Comparison of ENCODE assay signal across 1 cellular context in genomic region chr6:138258197-138258596, GRCh38.
TF ChIP-seq lines count a peak whose summit lies in the region.

No MANE protein-coding gene starts in this region.

TF ChIP-seq in HepG2, 621 proteins besides CTCF, POLR2A, EP300 and RAD21 (continued from another document):
- TF ChIP-seq, protein P1, sequence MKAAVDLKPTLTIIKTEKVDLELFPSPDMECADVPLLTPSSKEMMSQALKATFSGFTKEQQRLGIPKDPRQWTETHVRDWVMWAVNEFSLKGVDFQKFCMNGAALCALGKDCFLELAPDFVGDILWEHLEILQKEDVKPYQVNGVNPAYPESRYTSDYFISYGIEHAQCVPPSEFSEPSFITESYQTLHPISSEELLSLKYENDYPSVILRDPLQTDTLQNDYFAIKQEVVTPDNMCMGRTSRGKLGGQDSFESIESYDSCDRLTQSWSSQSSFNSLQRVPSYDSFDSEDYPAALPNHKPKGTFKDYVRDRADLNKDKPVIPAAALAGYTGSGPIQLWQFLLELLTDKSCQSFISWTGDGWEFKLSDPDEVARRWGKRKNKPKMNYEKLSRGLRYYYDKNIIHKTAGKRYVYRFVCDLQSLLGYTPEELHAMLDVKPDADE (CRISPR knock-in tag; IDR thresholded peaks at IDR 0.05) = no peak
- TF ChIP-seq BCL6 (CRISPR knock-in tag; IDR thresholded peaks at IDR 0.05) (no peak), ZNF484 (CRISPR knock-in tag; IDR thresholded peaks at IDR 0.05; ENCODE audit: borderline replicate concordance, low read depth) (no peak), SP4 (CRISPR knock-in tag; IDR thresholded peaks at IDR 0.05) (no peak), ZNF678 (CRISPR knock-in tag; IDR thresholded peaks at IDR 0.05) (no peak), KDM2A (CRISPR knock-in tag; IDR thresholded peaks at IDR 0.05; ENCODE audit: borderline replicate concordance, low read depth) (no peak), ZBTB7B (CRISPR knock-in tag; IDR thresholded peaks at IDR 0.05) (no peak), PPARG (CRISPR knock-in tag; conservative IDR thresholded peaks at IDR 0.05) (no peak), KLF9 (CRISPR knock-in tag; IDR thresholded peaks at IDR 0.05; ENCODE audit: low read depth) (0 out of 2 replicates have a peak, but pooled peaks have one; percentile 10), NR2F6 (IDR thresholded peaks at IDR 0.05) (no peak), NR2F6 (CRISPR knock-in tag; IDR thresholded peaks at IDR 0.05) (no peak), IKZF1 (IDR thresholded peaks at IDR 0.05) (no peak), ZNF180 (CRISPR knock-in tag; IDR thresholded peaks at IDR 0.05; ENCODE audit: borderline replicate concordance, low read depth) (no peak), ZKSCAN1 (IDR thresholded peaks at IDR 0.05; ENCODE audit: low read length) (no peak), ELF4 (CRISPR knock-in tag; IDR thresholded peaks at IDR 0.05; ENCODE audit: borderline replicate concordance) (no peak), ZNF629 (CRISPR knock-in tag; conservative IDR thresholded peaks at IDR 0.05) (peak; percentile 98), NCOA1 (CRISPR knock-in tag; IDR thresholded peaks at IDR 0.05) (no peak), RFX5 (IDR thresholded peaks at IDR 0.05; ENCODE audit: low read depth, low read length) (no peak), ZNF136 (CRISPR knock-in tag; IDR thresholded peaks at IDR 0.05; ENCODE audit: low read depth) (peak; percentile 38; the same call in 1 of the 2 replicates), MATR3 (CRISPR knock-in tag; IDR thresholded peaks at IDR 0.05) (no peak), ERF (CRISPR knock-in tag; IDR thresholded peaks at IDR 0.05) (no peak), XRCC5 (optimal IDR thresholded peaks at IDR 0.05; ENCODE audit: low read length) (no peak), ZNF143 (CRISPR knock-in tag; IDR thresholded peaks at IDR 0.05) (no peak), ZNF75D (CRISPR knock-in tag; IDR thresholded peaks at IDR 0.05; ENCODE audit: borderline replicate concordance) (no peak), ZNF24 (IDR thresholded peaks at IDR 0.05) (no peak), ZNF280D (CRISPR knock-in tag; IDR thresholded peaks at IDR 0.05) (0 out of 2 replicates have a peak, but pooled peaks have one; percentile 15), ZNF546 (CRISPR knock-in tag; conservative IDR thresholded peaks at IDR 0.05) (no peak), ZNF10 (CRISPR knock-in tag; IDR thresholded peaks at IDR 0.05; ENCODE audit: borderline replicate concordance, low read depth) (no peak), ZFP36 (IDR thresholded peaks at IDR 0.05; ENCODE audit: borderline replicate concordance, low read depth, low read length, partially characterized antibody) (no peak), JARID2 (CRISPR knock-in tag; IDR thresholded peaks at IDR 0.05; ENCODE audit: insufficient replicate concordance) (no peak), GRHL1 (CRISPR knock-in tag; conservative IDR thresholded peaks at IDR 0.05) (no peak), CHD4 (IDR thresholded peaks at IDR 0.05; ENCODE audit: borderline replicate concordance, low read length) (peak; percentile 85; the same call in 1 of the 2 replicates), NFE2L2 (IDR thresholded peaks at IDR 0.05; ENCODE audit: low read length) (no peak)
- TF ChIP-seq, protein P2, sequence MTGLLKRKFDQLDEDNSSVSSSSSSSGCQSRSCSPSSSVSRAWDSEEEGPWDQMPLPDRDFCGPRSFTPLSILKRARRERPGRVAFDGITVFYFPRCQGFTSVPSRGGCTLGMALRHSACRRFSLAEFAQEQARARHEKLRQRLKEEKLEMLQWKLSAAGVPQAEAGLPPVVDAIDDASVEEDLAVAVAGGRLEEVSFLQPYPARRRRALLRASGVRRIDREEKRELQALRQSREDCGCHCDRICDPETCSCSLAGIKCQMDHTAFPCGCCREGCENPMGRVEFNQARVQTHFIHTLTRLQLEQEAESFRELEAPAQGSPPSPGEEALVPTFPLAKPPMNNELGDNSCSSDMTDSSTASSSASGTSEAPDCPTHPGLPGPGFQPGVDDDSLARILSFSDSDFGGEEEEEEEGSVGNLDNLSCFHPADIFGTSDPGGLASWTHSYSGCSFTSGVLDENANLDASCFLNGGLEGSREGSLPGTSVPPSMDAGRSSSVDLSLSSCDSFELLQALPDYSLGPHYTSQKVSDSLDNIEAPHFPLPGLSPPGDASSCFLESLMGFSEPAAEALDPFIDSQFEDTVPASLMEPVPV (CRISPR knock-in tag; IDR thresholded peaks at IDR 0.05) = no peak
- TF ChIP-seq, protein P3, sequence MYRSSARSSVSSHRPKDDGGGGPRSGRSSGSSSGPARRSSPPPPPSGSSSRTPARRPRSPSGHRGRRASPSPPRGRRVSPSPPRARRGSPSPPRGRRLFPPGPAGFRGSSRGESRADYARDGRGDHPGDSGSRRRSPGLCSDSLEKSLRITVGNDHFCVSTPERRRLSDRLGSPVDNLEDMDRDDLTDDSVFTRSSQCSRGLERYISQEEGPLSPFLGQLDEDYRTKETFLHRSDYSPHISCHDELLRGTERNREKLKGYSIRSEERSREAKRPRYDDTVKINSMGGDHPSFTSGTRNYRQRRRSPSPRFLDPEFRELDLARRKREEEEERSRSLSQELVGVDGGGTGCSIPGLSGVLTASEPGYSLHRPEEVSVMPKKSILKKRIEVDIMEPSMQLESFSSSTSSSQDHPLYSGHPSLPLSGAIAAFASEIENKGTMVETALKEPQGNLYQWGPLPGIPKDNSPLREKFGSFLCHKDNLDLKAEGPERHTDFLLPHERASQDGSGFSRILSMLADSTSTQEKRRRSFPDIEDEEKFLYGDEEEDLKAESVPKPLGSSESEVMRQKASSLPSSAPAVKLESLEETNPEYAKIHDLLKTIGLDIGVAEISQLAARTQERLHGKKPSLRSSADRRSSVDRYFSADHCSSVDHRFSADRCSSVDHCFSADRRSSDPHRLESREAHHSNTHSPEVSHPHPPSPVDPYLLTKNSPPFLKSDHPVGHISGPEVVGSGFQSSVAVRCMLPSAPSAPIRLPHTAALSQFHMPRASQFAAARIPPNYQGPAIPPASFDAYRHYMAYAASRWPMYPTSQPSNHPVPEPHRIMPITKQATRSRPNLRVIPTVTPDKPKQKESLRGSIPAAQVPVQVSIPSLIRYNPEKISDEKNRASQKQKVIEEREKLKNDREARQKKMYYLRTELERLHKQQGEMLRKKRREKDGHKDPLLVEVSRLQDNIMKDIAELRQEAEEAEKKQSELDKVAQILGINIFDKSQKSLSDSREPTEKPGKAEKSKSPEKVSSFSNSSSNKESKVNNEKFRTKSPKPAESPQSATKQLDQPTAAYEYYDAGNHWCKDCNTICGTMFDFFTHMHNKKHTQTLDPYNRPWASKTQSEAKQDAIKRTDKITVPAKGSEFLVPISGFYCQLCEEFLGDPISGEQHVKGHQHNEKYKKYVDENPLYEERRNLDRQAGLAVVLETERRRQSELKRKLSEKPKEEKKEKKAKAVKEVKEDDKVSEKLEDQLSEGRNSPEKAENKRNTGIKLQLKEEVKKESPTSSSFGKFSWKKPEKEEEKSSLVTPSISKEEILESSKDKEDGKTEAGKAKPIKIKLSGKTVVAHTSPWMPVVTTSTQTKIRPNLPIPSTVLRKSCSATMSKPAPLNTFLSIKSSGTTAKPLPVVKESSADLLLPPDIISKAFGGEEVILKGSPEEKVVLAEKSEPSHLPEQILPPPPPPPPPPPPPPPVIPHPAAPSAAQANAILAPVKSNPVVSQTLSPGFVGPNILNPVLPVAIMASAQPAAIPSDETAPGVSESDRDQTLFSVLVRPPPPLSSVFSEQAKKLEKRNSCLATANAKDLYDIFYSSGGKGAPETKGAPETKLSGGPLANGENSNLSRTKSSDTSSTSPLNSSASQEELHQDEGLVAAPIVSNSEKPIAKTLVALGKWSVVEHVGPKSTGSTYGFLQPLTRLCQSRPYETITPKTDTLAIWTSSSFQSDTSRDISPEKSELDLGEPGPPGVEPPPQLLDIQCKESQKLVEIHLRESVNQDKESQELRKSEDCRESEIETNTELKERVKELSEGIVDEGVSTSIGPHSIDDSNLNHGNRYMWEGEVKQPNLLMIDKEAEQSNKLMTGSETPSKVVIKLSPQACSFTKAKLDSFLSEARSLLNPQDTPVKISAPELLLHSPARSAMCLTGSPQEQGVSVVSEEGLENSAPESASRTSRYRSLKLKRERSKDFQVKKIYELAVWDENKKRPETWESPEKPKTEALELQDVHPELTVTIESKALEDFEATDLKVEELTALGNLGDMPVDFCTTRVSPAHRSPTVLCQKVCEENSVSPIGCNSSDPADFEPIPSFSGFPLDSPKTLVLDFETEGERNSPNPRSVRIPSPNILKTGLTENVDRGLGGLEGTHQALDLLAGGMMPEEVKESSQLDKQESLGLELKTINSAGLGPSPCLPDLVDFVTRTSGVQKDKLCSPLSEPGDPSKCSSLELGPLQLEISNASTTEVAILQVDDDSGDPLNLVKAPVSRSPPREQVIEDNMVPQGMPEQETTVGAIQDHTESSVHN (CRISPR knock-in tag; IDR thresholded peaks at IDR 0.05) = no peak
- TF ChIP-seq, protein P4, sequence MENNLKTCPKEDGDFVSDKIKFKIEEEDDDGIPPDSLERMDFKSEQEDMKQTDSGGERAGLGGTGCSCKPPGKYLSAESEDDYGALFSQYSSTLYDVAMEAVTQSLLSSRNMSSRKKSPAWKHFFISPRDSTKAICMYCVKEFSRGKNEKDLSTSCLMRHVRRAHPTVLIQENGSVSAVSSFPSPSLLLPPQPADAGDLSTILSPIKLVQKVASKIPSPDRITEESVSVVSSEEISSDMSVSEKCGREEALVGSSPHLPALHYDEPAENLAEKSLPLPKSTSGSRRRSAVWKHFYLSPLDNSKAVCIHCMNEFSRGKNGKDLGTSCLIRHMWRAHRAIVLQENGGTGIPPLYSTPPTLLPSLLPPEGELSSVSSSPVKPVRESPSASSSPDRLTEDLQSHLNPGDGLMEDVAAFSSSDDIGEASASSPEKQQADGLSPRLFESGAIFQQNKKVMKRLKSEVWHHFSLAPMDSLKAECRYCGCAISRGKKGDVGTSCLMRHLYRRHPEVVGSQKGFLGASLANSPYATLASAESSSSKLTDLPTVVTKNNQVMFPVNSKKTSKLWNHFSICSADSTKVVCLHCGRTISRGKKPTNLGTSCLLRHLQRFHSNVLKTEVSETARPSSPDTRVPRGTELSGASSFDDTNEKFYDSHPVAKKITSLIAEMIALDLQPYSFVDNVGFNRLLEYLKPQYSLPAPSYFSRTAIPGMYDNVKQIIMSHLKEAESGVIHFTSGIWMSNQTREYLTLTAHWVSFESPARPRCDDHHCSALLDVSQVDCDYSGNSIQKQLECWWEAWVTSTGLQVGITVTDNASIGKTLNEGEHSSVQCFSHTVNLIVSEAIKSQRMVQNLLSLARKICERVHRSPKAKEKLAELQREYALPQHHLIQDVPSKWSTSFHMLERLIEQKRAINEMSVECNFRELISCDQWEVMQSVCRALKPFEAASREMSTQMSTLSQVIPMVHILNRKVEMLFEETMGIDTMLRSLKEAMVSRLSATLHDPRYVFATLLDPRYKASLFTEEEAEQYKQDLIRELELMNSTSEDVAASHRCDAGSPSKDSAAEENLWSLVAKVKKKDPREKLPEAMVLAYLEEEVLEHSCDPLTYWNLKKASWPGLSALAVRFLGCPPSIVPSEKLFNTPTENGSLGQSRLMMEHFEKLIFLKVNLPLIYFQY (CRISPR knock-in tag; IDR thresholded peaks at IDR 0.05; ENCODE audit: borderline replicate concordance) = no peak
- TF ChIP-seq, protein P5, sequence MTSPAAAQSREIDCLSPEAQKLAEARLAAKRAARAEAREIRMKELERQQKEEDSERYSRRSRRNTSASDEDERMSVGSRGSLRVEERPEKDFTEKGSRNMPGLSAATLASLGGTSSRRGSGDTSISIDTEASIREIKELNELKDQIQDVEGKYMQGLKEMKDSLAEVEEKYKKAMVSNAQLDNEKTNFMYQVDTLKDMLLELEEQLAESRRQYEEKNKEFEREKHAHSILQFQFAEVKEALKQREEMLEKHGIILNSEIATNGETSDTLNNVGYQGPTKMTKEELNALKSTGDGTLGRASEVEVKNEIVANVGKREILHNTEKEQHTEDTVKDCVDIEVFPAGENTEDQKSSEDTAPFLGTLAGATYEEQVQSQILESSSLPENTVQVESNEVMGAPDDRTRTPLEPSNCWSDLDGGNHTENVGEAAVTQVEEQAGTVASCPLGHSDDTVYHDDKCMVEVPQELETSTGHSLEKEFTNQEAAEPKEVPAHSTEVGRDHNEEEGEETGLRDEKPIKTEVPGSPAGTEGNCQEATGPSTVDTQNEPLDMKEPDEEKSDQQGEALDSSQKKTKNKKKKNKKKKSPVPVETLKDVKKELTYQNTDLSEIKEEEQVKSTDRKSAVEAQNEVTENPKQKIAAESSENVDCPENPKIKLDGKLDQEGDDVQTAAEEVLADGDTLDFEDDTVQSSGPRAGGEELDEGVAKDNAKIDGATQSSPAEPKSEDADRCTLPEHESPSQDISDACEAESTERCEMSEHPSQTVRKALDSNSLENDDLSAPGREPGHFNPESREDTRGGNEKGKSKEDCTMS (CRISPR knock-in tag; conservative IDR thresholded peaks at IDR 0.05) = no peak
- TF ChIP-seq, protein P6, sequence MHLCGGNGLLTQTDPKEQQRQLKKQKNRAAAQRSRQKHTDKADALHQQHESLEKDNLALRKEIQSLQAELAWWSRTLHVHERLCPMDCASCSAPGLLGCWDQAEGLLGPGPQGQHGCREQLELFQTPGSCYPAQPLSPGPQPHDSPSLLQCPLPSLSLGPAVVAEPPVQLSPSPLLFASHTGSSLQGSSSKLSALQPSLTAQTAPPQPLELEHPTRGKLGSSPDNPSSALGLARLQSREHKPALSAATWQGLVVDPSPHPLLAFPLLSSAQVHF (CRISPR knock-in tag; IDR thresholded peaks at IDR 0.05) = no peak
TF ChIP-seq in HepG2: peak in this region for 11.
